11 cellular contexts compared by ENCODE assay signal in genomic region chr1:2459757-2460156, GRCh38. TPM values are rescaled to one million over a fixed set of nuclear protein-coding genes. Genes with fewer than 3 reads are reported as not detected.
DNase-seq lines count a peak whose midpoint lies in the region; ATAC-seq and TF ChIP-seq lines count a peak whose summit lies in the region.
"Had no signal": no experiment of that assay in that cellular context is flagged by ENCODE, and none has a peak within 500 bp of the region (broad histone marks: within the 10 kb centered on the region; RNA-seq: fewer than 3 reads in every experiment).

No MANE protein-coding gene starts in this region.

- no peaks in the 10 kb centered on the region for H3K27me3 Mint-ChIP-seq in WTC11 (ENCODE audit: low read depth)
- H3K27me3 Mint-ChIP-seq: activated CD8-positive, alpha-beta memory T cell treated with anti-CD3 and anti-CD28 coated beads, Interleukin-2, amount 10 ng/mL, durations not matched to agents 7 days and 5 days had no signal

- ATAC-seq in WTC11 (no peak), GM19324 (IDR thresholded peaks at IDR 0.05; ENCODE audit: low FRiP score, unreplicated experiment) (no peak), GM21529 (IDR thresholded peaks at IDR 0.05; ENCODE audit: unreplicated experiment) (no peak)
- ATAC-seq: activated CD8-positive, alpha-beta memory T cell treated with anti-CD3 and anti-CD28 coated beads, Interleukin-2, amount 10 ng/mL, durations not matched to agents 7 days and 5 days had no signal

- POLR2A ChIA-PET in WTC11 (lab: Charles Lee) = no interaction called here

- H3K9me3 Mint-ChIP-seq in WTC11 = no peaks in the 10 kb centered on the region

- H3K4me1 Mint-ChIP-seq in WTC11 = no peaks in the 10 kb centered on the region
- H3K4me1 Mint-ChIP-seq: activated CD8-positive, alpha-beta memory T cell treated with anti-CD3 and anti-CD28 coated beads, Interleukin-2, amount 10 ng/mL, durations not matched to agents 7 days and 5 days had no signal

- DNase-seq in G401 (ENCODE audit: low spot score) (peak; percentile 91), WTC11 (ENCODE audit: low spot score) (no peak), glomerular visceral epithelial cell (ENCODE audit: extremely low spot score) (peak; percentile 31), pons (ENCODE audit: low spot score) (peak; percentile 89), DMS114 treated with DMSO at 0.1 percent for 48 hours (lab: John Stamatoyannopoulos, UW; ENCODE audit: unreplicated experiment) (no peak), NCI-H2227 (lab: John Stamatoyannopoulos, UW; ENCODE audit: unreplicated experiment) (no peak)
- DNase-seq: activated CD8-positive, alpha-beta memory T cell treated with anti-CD3 and anti-CD28 coated beads, Interleukin-2, amount 10 ng/mL, durations not matched to agents 7 days and 5 days; NCI-H1105; stimulated activated CD4-positive, alpha-beta T cell treated with anti-CD3 and anti-CD28 coated beads, Interleukin-4, amount 100 ng/mL, for 4 hours had no signal

- in situ Hi-C loops in G401 (cut with HindIII; ENCODE audit: low sequenced_read_pairs) = no loop called here

- CTCF ChIA-PET in WTC11 (lab: Charles Lee) = interaction anchor here (0.9 to 1.5 kb wide), 5 partner anchors 16 to 64 kb away, joined by 4 to 5 read pairs (median 4); no protein-coding TSS in a partner anchor

- no peak for TF ChIP-seq CTCF in WTC11 (IDR thresholded peaks at IDR 0.05)

- H3K4me3 Mint-ChIP-seq in WTC11 = no peak overlapping the region
- H3K4me3 Mint-ChIP-seq: activated CD8-positive, alpha-beta memory T cell treated with anti-CD3 and anti-CD28 coated beads, Interleukin-2, amount 10 ng/mL, durations not matched to agents 7 days and 5 days had no signal

- no peaks in the 10 kb centered on the region for H3K36me3 Mint-ChIP-seq in WTC11
- H3K36me3 Mint-ChIP-seq: activated CD8-positive, alpha-beta memory T cell treated with anti-CD3 and anti-CD28 coated beads, Interleukin-2, amount 10 ng/mL, durations not matched to agents 7 days and 5 days had no signal

- H3K27ac Mint-ChIP-seq in WTC11 = no peak overlapping the region
- H3K27ac Mint-ChIP-seq: activated CD8-positive, alpha-beta memory T cell treated with anti-CD3 and anti-CD28 coated beads, Interleukin-2, amount 10 ng/mL, durations not matched to agents 7 days and 5 days had no signal

TF ChIP-seq in WTC11, 78 proteins besides CTCF, POLR2A, EP300 and RAD21:
- TF ChIP-seq PREB (CRISPR knock-in tag; IDR thresholded peaks at IDR 0.05; ENCODE audit: borderline replicate concordance) (no peak), ZNF263 (CRISPR knock-in tag; IDR thresholded peaks at IDR 0.05; ENCODE audit: low read depth) (0 out of 2 replicates have a peak, but pooled peaks have one; percentile 19)

RNA-seq across cellular contexts. Expression of gene PLCH2, which starts 16.3 kb away (rescaled TPM):
- total RNA-seq in G401 (2014; rRNA removed; shearing (Covaris generic)) = 0.06 and 0.20 TPM in 2 replicates
- 0.05 to 0.18 TPM (median 0.17 TPM) in 3 replicates for total RNA-seq in WTC11 (2021)

RNA-seq across cellular contexts. Expression of gene PEX10, which starts 47.4 kb away (rescaled TPM):
- total RNA-seq in G401 (2014; rRNA removed; shearing (Covaris generic)) = 84.2 and 96.0 TPM in 2 replicates
- total RNA-seq in WTC11 (2021) = 28.6 to 31.7 TPM (median 29.3 TPM) in 3 replicates

Comparison
In these comparisons a context has a peak if more than half of its experiments do, and no peak if none do; other contexts are left out.
1. DNase-seq: peak in G401 (single experiment), glomerular visceral epithelial cell (single experiment) and pons (single experiment); none in WTC11 (single experiment), DMS114 treated with DMSO at 0.1 percent for 48 hours (single experiment) and NCI-H2227 (single experiment).